In the genomic region with DNA sequence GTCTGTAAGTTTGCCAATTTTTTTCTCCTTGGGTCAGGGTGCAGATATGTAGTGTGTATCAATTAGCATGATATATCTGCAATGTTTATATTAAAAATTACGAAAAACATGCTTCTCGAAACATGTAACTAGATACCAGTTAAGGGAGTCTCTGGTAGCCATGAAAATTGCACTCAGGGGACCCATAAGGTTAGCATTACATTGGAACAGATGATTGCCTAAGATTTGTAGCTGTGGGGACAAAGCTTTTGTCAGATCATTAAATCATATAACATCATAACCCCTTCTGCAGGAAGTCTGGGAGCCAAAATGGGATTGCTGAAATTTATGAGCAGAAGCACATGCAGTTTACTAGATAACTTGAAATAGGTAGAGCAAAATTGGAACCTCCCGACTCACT, we compare ENCODE assay signal across 29 cellular contexts.
"Had no signal": no experiment of that assay in that cellular context is flagged by ENCODE, and none has a peak within 500 bp of the region (broad histone marks: within the 10 kb centered on the region; RNA-seq: fewer than 3 reads in every experiment).

No MANE protein-coding gene starts in this region.

- H3K9ac ChIP-seq: neural progenitor cell had no signal

- H3K27me3 Mint-ChIP-seq: activated naive CD8-positive, alpha-beta T cell treated with anti-CD3 and anti-CD28 coated beads, Interleukin-2, amount 10 ng/mL, durations not matched to agents 7 days and 5 days; central memory CD8-positive, alpha-beta T cell; effector memory CD8-positive, alpha-beta T cell; progenitor cell of endocrine pancreas had no signal

- H3K27ac Mint-ChIP-seq: activated naive CD4-positive, alpha-beta T cell treated with anti-CD3 and anti-CD28 coated beads for 36 hours; activated naive CD8-positive, alpha-beta T cell treated with anti-CD3 and anti-CD28 coated beads, Interleukin-2, amount 10 ng/mL, durations not matched to agents 7 days and 5 days; effector memory CD8-positive, alpha-beta T cell; naive thymus-derived CD4-positive, alpha-beta T cell; neural progenitor cell; progenitor cell of endocrine pancreas; T-helper 1 cell treated with Interleukin-12 subunit alpha and Interleukin-12 subunit beta and Interleukin-4 antibody, amounts not matched to agents 30 μg/mL and 1 μg/mL, for 36 hours had no signal

- H3K4me3 ChIP-seq: breast epithelium, dorsolateral prefrontal cortex, gastroesophageal sphincter, heart right ventricle, neural progenitor cell, sigmoid colon, spleen, thoracic aorta, upper lobe of left lung had no signal

- H3K27ac ChIP-seq: breast epithelium, dorsolateral prefrontal cortex, gastroesophageal sphincter, heart right ventricle, neural progenitor cell, sigmoid colon, spleen, thoracic aorta, upper lobe of left lung had no signal

- H3K4me3 Mint-ChIP-seq: activated naive CD4-positive, alpha-beta T cell treated with anti-CD3 and anti-CD28 coated beads for 36 hours; activated naive CD8-positive, alpha-beta T cell treated with anti-CD3 and anti-CD28 coated beads, Interleukin-2, amount 10 ng/mL, durations not matched to agents 7 days and 5 days; central memory CD8-positive, alpha-beta T cell; effector memory CD8-positive, alpha-beta T cell; naive thymus-derived CD4-positive, alpha-beta T cell; neural progenitor cell; T-helper 1 cell treated with Interleukin-12 subunit alpha and Interleukin-12 subunit beta and Interleukin-4 antibody, amounts not matched to agents 30 μg/mL and 1 μg/mL, for 36 hours had no signal

- H3K4me1 Mint-ChIP-seq: activated naive CD8-positive, alpha-beta T cell treated with anti-CD3 and anti-CD28 coated beads, Interleukin-2, amount 10 ng/mL, durations not matched to agents 7 days and 5 days; central memory CD8-positive, alpha-beta T cell; naive thymus-derived CD4-positive, alpha-beta T cell; neural progenitor cell had no signal

- H3K4me1 ChIP-seq: breast epithelium, gastroesophageal sphincter, heart right ventricle, sigmoid colon, spleen, upper lobe of left lung had no signal

- H2AFZ ChIP-seq: neural progenitor cell had no signal

- H3K36me3 ChIP-seq: breast epithelium, gastroesophageal sphincter, heart right ventricle, neural progenitor cell, sigmoid colon, spleen, thoracic aorta, upper lobe of left lung had no signal

- H3K4me2 ChIP-seq: neural progenitor cell had no signal

- H3K9me3 Mint-ChIP-seq: activated naive CD4-positive, alpha-beta T cell treated with anti-CD3 and anti-CD28 coated beads for 36 hours; activated naive CD8-positive, alpha-beta T cell treated with anti-CD3 and anti-CD28 coated beads, Interleukin-2, amount 10 ng/mL, durations not matched to agents 7 days and 5 days; effector memory CD8-positive, alpha-beta T cell; neural progenitor cell; T-helper 1 cell treated with Interleukin-12 subunit alpha and Interleukin-12 subunit beta and Interleukin-4 antibody, amounts not matched to agents 30 μg/mL and 1 μg/mL, for 36 hours had no signal

- H3K9me3 ChIP-seq: breast epithelium, gastroesophageal sphincter, heart right ventricle, sigmoid colon, spleen, thoracic aorta, upper lobe of left lung had no signal

- H3K27me3 ChIP-seq: breast epithelium, gastroesophageal sphincter, heart right ventricle, neural progenitor cell, sigmoid colon, spleen, upper lobe of left lung had no signal

- DNase-seq: activated CD4-positive, alpha-beta T cell treated with anti-CD3 and anti-CD28 coated beads for 4 hours; activated CD4-positive, alpha-beta T cell treated with anti-CD3 and anti-CD28 coated beads, Interleukin-2, amount 50 U/mL, for 48 hours; activated CD4-positive, CD25-positive, alpha-beta regulatory T cell; activated CD8-positive, alpha-beta memory T cell treated with anti-CD3 and anti-CD28 coated beads, Interleukin-2, amount 50 U/mL, for 48 hours; activated effector memory CD4-positive, alpha-beta T cell treated with Interleukin-2 at 50 U/mL for 16 hours; activated naive CD4-positive, alpha-beta T cell treated with anti-CD3 and anti-CD28 coated beads for 36 hours; activated naive CD8-positive, alpha-beta T cell treated with anti-CD3 and anti-CD28 coated beads, Interleukin-2, amount 10 ng/mL, durations not matched to agents 7 days and 5 days; activated T-cell treated with anti-CD3 and anti-CD28 coated beads, Interleukin-2, amount 50 U/mL, for 48 hours; amniotic stem cell; dorsolateral prefrontal cortex; effector memory CD8-positive, alpha-beta T cell; heart right ventricle; kidney; naive thymus-derived CD4-positive, alpha-beta T cell; retina; sigmoid colon; spleen; stimulated activated CD4-positive, alpha-beta T cell treated with anti-CD3 and anti-CD28 coated beads, Interleukin-4, amount 100 ng/mL, for 1 hour; stimulated activated naive CD4-positive, alpha-beta T cell; T1000; upper lobe of left lung had no signal

- H3K36me3 Mint-ChIP-seq: activated naive CD8-positive, alpha-beta T cell treated with anti-CD3 and anti-CD28 coated beads, Interleukin-2, amount 10 ng/mL, durations not matched to agents 7 days and 5 days; naive thymus-derived CD4-positive, alpha-beta T cell; neural progenitor cell had no signal

- ATAC-seq: effector memory CD8-positive, alpha-beta T cell; esophagus mucosa; gastroesophageal sphincter; heart right ventricle; naive thymus-derived CD4-positive, alpha-beta T cell had no signal
